In the genomic region with DNA sequence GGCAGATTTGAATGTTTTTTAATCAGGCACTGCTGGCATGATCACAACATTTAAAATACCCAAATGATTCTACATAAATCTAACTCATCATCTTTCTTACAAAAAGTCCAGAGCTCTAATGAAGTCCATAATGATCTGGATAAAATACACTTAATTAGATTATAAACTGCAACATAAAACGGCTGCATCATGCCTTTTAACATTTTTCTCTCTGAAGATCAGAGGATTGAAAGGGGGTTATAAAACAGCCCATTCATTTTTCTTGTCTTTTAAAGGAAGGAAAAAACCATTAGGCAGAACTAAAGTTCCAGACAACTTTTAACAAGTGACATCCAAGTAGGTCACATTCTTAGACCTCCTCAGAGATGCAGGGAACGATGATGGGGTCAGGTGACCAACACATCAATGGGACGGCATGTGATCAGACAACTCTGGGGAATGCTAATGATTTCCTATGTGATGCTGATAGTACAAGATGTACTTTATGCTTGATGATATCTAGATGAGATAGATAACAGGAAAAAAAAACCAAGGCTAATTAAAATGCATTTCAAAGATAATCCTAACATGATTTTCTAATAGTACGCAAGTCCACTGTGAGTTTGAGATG, we compare ENCODE assay signal across 19 cellular contexts.
"Had no signal": no experiment of that assay in that cellular context is flagged by ENCODE, and none has a peak within 500 bp of the region (broad histone marks: within the 10 kb centered on the region; RNA-seq: fewer than 3 reads in every experiment).

No MANE protein-coding gene starts in this region.

- DNase-seq: colonic mucosa; effector CD8-positive, alpha-beta T cell; endodermal cell; foreskin melanocyte; mesenchymal stem cell; naive thymus-derived CD8-positive, alpha-beta T cell; nephron progenitor cell; stimulated activated CD4-positive, alpha-beta T cell treated with anti-CD3 and anti-CD28 coated beads, Interleukin-12 subunit alpha, Interleukin-12 subunit beta, amount 100 ng/mL, for 4 hours; stimulated activated CD4-positive, alpha-beta T cell treated with anti-CD3 and anti-CD28 coated beads, Interleukin-1b, Interleukin-23, amount 100 ng/mL, for 48 hours; stimulated activated CD4-positive, alpha-beta T cell treated with anti-CD3 and anti-CD28 coated beads, Interleukin-4, amount 100 ng/mL, for 24 hours; stimulated activated naive CD4-positive, alpha-beta T cell treated with Interleukin-2 at 50 U/mL for 16 hours; stomach; thyroid gland had no signal

- H3K27ac ChIP-seq: colonic mucosa, esophagus muscularis mucosa, prostate gland, right atrium auricular region, stomach, thyroid gland, vagina had no signal

- FAIRE-seq: endothelial cell of umbilical vein, keratinocyte had no signal
